In the genomic region with DNA sequence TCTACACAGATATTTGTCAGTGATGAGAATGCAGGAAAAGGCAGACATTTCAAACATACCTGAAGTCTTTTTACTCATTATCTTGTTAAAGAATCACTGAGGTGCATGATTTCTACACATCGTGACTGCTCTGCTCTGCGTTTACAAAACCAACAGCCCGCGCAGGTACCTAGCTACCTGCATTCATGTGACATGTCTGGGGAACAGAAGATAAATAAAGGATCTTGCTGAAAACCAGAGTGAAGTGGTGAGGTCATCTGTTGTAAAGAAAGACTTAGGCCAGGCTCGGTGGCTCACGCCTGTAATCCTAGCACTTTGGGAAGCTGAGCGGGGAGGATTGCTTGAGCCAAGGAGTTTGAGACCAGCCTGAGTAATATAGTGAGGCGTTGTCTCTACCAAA, we compare ENCODE assay signal across 18 cellular contexts.
"Had no signal": no experiment of that assay in that cellular context is flagged by ENCODE, and none has a peak within 500 bp of the region (broad histone marks: within the 10 kb centered on the region; RNA-seq: fewer than 3 reads in every experiment).

No MANE protein-coding gene starts in this region.

- H3K27me3 Mint-ChIP-seq: activated CD4-positive, alpha-beta memory T cell treated with anti-CD3 and anti-CD28 coated beads for 36 hours; activated CD8-positive, alpha-beta memory T cell treated with anti-CD3 and anti-CD28 coated beads, Interleukin-2, amount 10 ng/mL, durations not matched to agents 7 days and 5 days; activated T-cell treated with anti-CD3 and anti-CD28 coated beads, Interleukin-2, amount 50 U/mL, for 24 hours; progenitor cell of endocrine pancreas had no signal

- ATAC-seq: activated CD8-positive, alpha-beta memory T cell treated with anti-CD3 and anti-CD28 coated beads, Interleukin-2, amount 10 ng/mL, durations not matched to agents 7 days and 5 days; left cardiac atrium; lower lobe of right lung had no signal

- H3K4me1 Mint-ChIP-seq: immature natural killer cell had no signal

- DNase-seq: activated CD4-positive, alpha-beta memory T cell treated with anti-CD3 and anti-CD28 coated beads for 36 hours; activated CD8-positive, alpha-beta memory T cell treated with anti-CD3 and anti-CD28 coated beads, Interleukin-2, amount 10 ng/mL, durations not matched to agents 7 days and 5 days; activated naive CD4-positive, alpha-beta T cell treated with anti-CD3 and anti-CD28 coated beads, Interleukin-2, amount 50 U/mL, for 16 hours; activated T-cell treated with anti-CD3 and anti-CD28 coated beads, Interleukin-2, amount 50 U/mL, for 24 hours; cortex of kidney; effector CD8-positive, alpha-beta T cell; foreskin fibroblast; immature natural killer cell; left cardiac atrium; lower lobe of right lung; stimulated activated CD4-positive, alpha-beta T cell treated with anti-CD3 and anti-CD28 coated beads, Interleukin-4, amount 100 ng/mL, for 4 hours; stimulated activated CD8-positive, alpha-beta memory T cell treated with anti-CD3 and anti-CD28 coated beads, Interleukin-4, amount 100 ng/mL, for 48 hours; stimulated activated naive CD4-positive, alpha-beta T cell treated with Interleukin-2 at 50 U/mL for 16 hours; substantia nigra; T1000; transverse colon had no signal

- H3K27ac Mint-ChIP-seq: activated CD4-positive, alpha-beta memory T cell treated with anti-CD3 and anti-CD28 coated beads for 36 hours; activated T-cell treated with anti-CD3 and anti-CD28 coated beads, Interleukin-2, amount 50 U/mL, for 24 hours had no signal

- H3K4me3 Mint-ChIP-seq: activated CD4-positive, alpha-beta memory T cell treated with anti-CD3 and anti-CD28 coated beads for 36 hours; activated CD8-positive, alpha-beta memory T cell treated with anti-CD3 and anti-CD28 coated beads, Interleukin-2, amount 10 ng/mL, durations not matched to agents 7 days and 5 days; activated T-cell treated with anti-CD3 and anti-CD28 coated beads, Interleukin-2, amount 50 U/mL, for 24 hours; immature natural killer cell had no signal

- H3K9me3 ChIP-seq: lower lobe of right lung, right atrium auricular region, transverse colon had no signal
